ENCODE assay signal across 1 cellular context in genomic region chr10:97498076-97498840, GRCh38.
TF ChIP-seq lines count a peak whose summit lies in the region.

MMS19 (minus strand) TSS chr10:97498422; CDS start chr10:97498384, 38 bp downstream.

TF ChIP-seq in HepG2, 621 proteins besides CTCF, POLR2A, EP300 and RAD21 (continued from another document and continues in another):
- TF ChIP-seq GMEB1 (CRISPR knock-in tag; IDR thresholded peaks at IDR 0.05; ENCODE audit: borderline replicate concordance): peak; percentile 35; the same call in 1 of the 2 replicates
- TF ChIP-seq ZNF569 (CRISPR knock-in tag; IDR thresholded peaks at IDR 0.05; ENCODE audit: borderline replicate concordance): no peak; the same call in 1 of the 2 replicates
- no peak for TF ChIP-seq ZNF432 (CRISPR knock-in tag; IDR thresholded peaks at IDR 0.05; ENCODE audit: borderline replicate concordance)
- no peak; the same call in 1 of the 2 replicates for TF ChIP-seq ZNF281 (CRISPR knock-in tag; IDR thresholded peaks at IDR 0.05; ENCODE audit: borderline replicate concordance)
- TF ChIP-seq STAG1 (CRISPR knock-in tag; IDR thresholded peaks at IDR 0.05): no peak
- TF ChIP-seq IRX3 (CRISPR knock-in tag; IDR thresholded peaks at IDR 0.05; ENCODE audit: borderline replicate concordance, low read depth): peak; percentile 45; the same call in 1 of the 2 replicates
- TF ChIP-seq E2F1 (CRISPR knock-in tag; IDR thresholded peaks at IDR 0.05): 0 out of 2 replicates have a peak, but pooled peaks have one; percentile 3
- no peak for TF ChIP-seq ZBTB8A (CRISPR knock-in tag; IDR thresholded peaks at IDR 0.05; ENCODE audit: borderline replicate concordance, low read depth)
- TF ChIP-seq MTF2 (CRISPR knock-in tag; IDR thresholded peaks at IDR 0.05; ENCODE audit: borderline replicate concordance): no peak
- TF ChIP-seq HNF4A (CRISPR knock-in tag; IDR thresholded peaks at IDR 0.05): no peak
- no peak for TF ChIP-seq ZNF552 (CRISPR knock-in tag; IDR thresholded peaks at IDR 0.05; ENCODE audit: borderline replicate concordance)
- no peak for TF ChIP-seq EHMT2 (IDR thresholded peaks at IDR 0.05; ENCODE audit: borderline replicate concordance, low read depth, low read length)
- TF ChIP-seq FUBP1 (CRISPR knock-in tag; IDR thresholded peaks at IDR 0.05; ENCODE audit: borderline replicate concordance): no peak
- no peak for TF ChIP-seq DBP (CRISPR knock-in tag; IDR thresholded peaks at IDR 0.05; ENCODE audit: not compliant biosample characterization)
- TF ChIP-seq SNAPC4 (CRISPR knock-in tag; IDR thresholded peaks at IDR 0.05): peak; percentile 85
- TF ChIP-seq ZNF44 (CRISPR knock-in tag; IDR thresholded peaks at IDR 0.05): peak; percentile 65; the same call in 1 of the 2 replicates
- TF ChIP-seq MNT (IDR thresholded peaks at IDR 0.05): peak; percentile 43
- TF ChIP-seq ZBTB33 (CRISPR knock-in tag; IDR thresholded peaks at IDR 0.05): no peak
- TF ChIP-seq ARHGAP35 (CRISPR knock-in tag; IDR thresholded peaks at IDR 0.05; ENCODE audit: borderline replicate concordance): peak; percentile 89; the same call in 1 of the 2 replicates
- peak; percentile 91 for TF ChIP-seq KLF6 (CRISPR knock-in tag; IDR thresholded peaks at IDR 0.05)
- TF ChIP-seq MED8 (CRISPR knock-in tag; IDR thresholded peaks at IDR 0.05; ENCODE audit: insufficient replicate concordance): no peak
- no peak for TF ChIP-seq MED13 (CRISPR knock-in tag; IDR thresholded peaks at IDR 0.05)
- TF ChIP-seq REPIN1 (CRISPR knock-in tag; IDR thresholded peaks at IDR 0.05; ENCODE audit: borderline replicate concordance, low read depth): 0 out of 2 replicates have a peak, but pooled peaks have one; percentile 18
- TF ChIP-seq ZNF562 (CRISPR knock-in tag; IDR thresholded peaks at IDR 0.05; ENCODE audit: borderline replicate concordance): 0 out of 2 replicates have a peak, but pooled peaks have one; percentile 24
- 0 out of 2 replicates have a peak, but pooled peaks have one; percentile 18 for TF ChIP-seq NFAT5 (CRISPR knock-in tag; IDR thresholded peaks at IDR 0.05)
- no peak for TF ChIP-seq SRSF9 (IDR thresholded peaks at IDR 0.05; ENCODE audit: borderline replicate concordance, insufficient read depth, low read depth, low read length, poor library complexity, severe bottlenecking)
- TF ChIP-seq CENPX (CRISPR knock-in tag; IDR thresholded peaks at IDR 0.05): no peak
- no peak for TF ChIP-seq ZNF546 (CRISPR knock-in tag; conservative IDR thresholded peaks at IDR 0.05)
- TF ChIP-seq MAFG (CRISPR knock-in tag; IDR thresholded peaks at IDR 0.05): no peak
- no peak for TF ChIP-seq ZNF17 (CRISPR knock-in tag; IDR thresholded peaks at IDR 0.05)
- TF ChIP-seq ZFP90 (CRISPR knock-in tag; IDR thresholded peaks at IDR 0.05; ENCODE audit: borderline replicate concordance): peak; percentile 69
- TF ChIP-seq JDP2 (CRISPR knock-in tag; IDR thresholded peaks at IDR 0.05; ENCODE audit: borderline replicate concordance): no peak
- no peak for TF ChIP-seq TEAD2 (CRISPR knock-in tag; IDR thresholded peaks at IDR 0.05)
